ENCODE assay signal across 14 cellular contexts in genomic region chr4:151485541-151486131, GRCh38.
A peak's percentile ranks its signal among the peaks of the same experiment; 100 is the strongest.
DNase-seq lines count a peak whose midpoint lies in the region.
"Had no signal": no experiment of that assay in that cellular context is flagged by ENCODE, and none has a peak within 500 bp of the region (broad histone marks: within the 10 kb centered on the region; RNA-seq: fewer than 3 reads in every experiment).

No MANE protein-coding gene starts in this region.

- H2AK5ac ChIP-seq in trophoblast cell (ENCODE audit: low read length), result no peak overlapping the region

- H3K79me1 ChIP-seq in trophoblast cell (ENCODE audit: low read length), result no peaks in the 10 kb centered on the region

- H4K12ac ChIP-seq in trophoblast cell (ENCODE audit: low read depth, low read length), result no peak overlapping the region

- in situ Hi-C loops in GM23248 (cut with MboI) (no loop called here), G401 (cut with HindIII; ENCODE audit: low sequenced_read_pairs) (no loop called here)

- H3K4me1 ChIP-seq in GM23248 (ENCODE audit: insufficient read depth), result peaks cover 27% of the 10 kb centered on the region
- H3K4me1 ChIP-seq in esophagus (ENCODE audit: control insufficient read depth in 2 of 2, insufficient read depth in 2 of 2, low read length in 1 of 2), result peaks cover 0 to 7% of the 10 kb centered on the region in 2 donors
- H3K4me1 ChIP-seq in trophoblast cell (ENCODE audit: control insufficient read depth in 1 of 2, insufficient read depth in 2 of 2, low read length in 2 of 2), result peaks cover 3 to 6% of the 10 kb centered on the region in 2 experiments

- H3K27me3 ChIP-seq in GM23248 (replicated peaks; ENCODE audit: insufficient read depth), result no peaks in the 10 kb centered on the region
- no peaks in the 10 kb centered on the region for H3K27me3 ChIP-seq in esophagus (ENCODE audit: control insufficient read depth in 1 of 2, insufficient read depth in 2 of 2, low read length in 2 of 2)
- no peaks in the 10 kb centered on the region for H3K27me3 ChIP-seq in trophoblast cell (ENCODE audit: insufficient read depth, low read length)
- H3K27me3 ChIP-seq: SJCRH30 had no signal

- H3K23ac ChIP-seq in trophoblast cell (ENCODE audit: low read length), result no peak overlapping the region

- H3K9ac ChIP-seq in GM23248, result no peak overlapping the region
- no peak overlapping the region for H3K9ac ChIP-seq in trophoblast cell (ENCODE audit: low read length)

- peaks cover 4% of the 10 kb centered on the region; the same call in 1 of the 2 replicates for H3F3A ChIP-seq in GM23248 (ENCODE audit: insufficient read depth)

- no peak overlapping the region for H3K4me3 ChIP-seq in GM23248
- no peak overlapping the region for H3K4me3 ChIP-seq in esophagus (ENCODE audit: low read depth in 1 of 2, low read length in 2 of 2)
- H3K4me3 ChIP-seq in trophoblast cell (ENCODE audit: low read depth, low read length), result no peak overlapping the region
- H3K4me3 ChIP-seq: lung, SJCRH30 had no signal

- H3K36me3 ChIP-seq in GM23248 (ENCODE audit: low read depth) (no peaks in the 10 kb centered on the region), esophagus (ENCODE audit: control insufficient read depth in 2 of 2, insufficient read depth in 2 of 2, low read length in 1 of 2) (no peaks in the 10 kb centered on the region), trophoblast cell (ENCODE audit: control insufficient read depth in 1 of 2, insufficient read depth in 2 of 2, low read length in 2 of 2) (no peaks in the 10 kb centered on the region)
- H3K36me3 ChIP-seq: SJCRH30 had no signal

- peak overlapping the region; percentile 51 for H3K4me2 ChIP-seq in GM23248 (ENCODE audit: unreplicated experiment)
- H3K4me2 ChIP-seq in trophoblast cell (ENCODE audit: low read length), result no peak overlapping the region

- H4K91ac ChIP-seq in trophoblast cell (ENCODE audit: low read depth, low read length), result no peak overlapping the region

- no peak overlapping the region for H3K4ac ChIP-seq in trophoblast cell (ENCODE audit: low read depth, low read length)

- DNase-seq in GM23248 (peak; percentile 6), NCI-H226 (peak; percentile 90), trophoblast cell (no peak), mucosa of gallbladder (ENCODE audit: low spot score) (no peak), NCI-H1930 (lab: John Stamatoyannopoulos, UW) (no peak), G401 (ENCODE audit: low spot score) (no peak)
- no peak for DNase-seq in effector CD4-positive, alpha-beta T cell
- DNase-seq: activated CD4-positive, alpha-beta memory T cell treated with anti-CD3 and anti-CD28 coated beads, Interleukin-2, amount 10 ng/mL, durations not matched to agents 7 days and 5 days; activated effector memory CD4-positive, alpha-beta T cell treated with Interleukin-2 at 50 U/mL for 16 hours; anterior cingulate cortex; Calu3; SJCRH30 had no signal

- no peak overlapping the region for H2BK120ac ChIP-seq in trophoblast cell (ENCODE audit: insufficient read depth, low read length, poor library complexity)

- H3K18ac ChIP-seq in trophoblast cell (ENCODE audit: low read length), result no peak overlapping the region

- no peak overlapping the region for H3K14ac ChIP-seq in trophoblast cell (ENCODE audit: low read length)

- peak overlapping the region; percentile 46 for H2BK12ac ChIP-seq in trophoblast cell (ENCODE audit: low read length)

- peak overlapping the region; percentile 53; the same call in 1 of the 2 replicates for H3K27ac ChIP-seq in GM23248
- peak overlapping the region; percentile 15 to 78 for H3K27ac ChIP-seq in esophagus (ENCODE audit: low read depth in 2 of 2, low read length in 1 of 2)
- H3K27ac ChIP-seq in trophoblast cell (ENCODE audit: low read depth, low read length), result no peak overlapping the region

- no peak overlapping the region for H4K8ac ChIP-seq in trophoblast cell (ENCODE audit: low read depth, low read length)

- H2AFZ ChIP-seq in GM23248, result peak overlapping the region; percentile 22
- H2AFZ ChIP-seq in trophoblast cell (ENCODE audit: insufficient read depth, low read length, poor library complexity), result no peak overlapping the region

- 78 to 85% methylated on average over 9 of the region's 9 CpGs for WGBS in GM23248 (ENCODE audit: low coverage in 1 of 2, low lambda C conversion rate in 2 of 2, missing lambda C conversion rate in 2 of 2), 2 experiments
- 74% methylated on average over 9 of the region's 9 CpGs for WGBS in esophagus, 2 donors
- no CpG with 5 or more reads among the region's 9 CpGs for WGBS in trophoblast cell (ENCODE audit: extremely low coverage, insufficient coverage, insufficient read length)

- H2BK5ac ChIP-seq in trophoblast cell (ENCODE audit: low read depth, low read length, poor library complexity), result no peak overlapping the region

- no peaks in the 10 kb centered on the region for H3K9me2 ChIP-seq in GM23248 (ENCODE audit: insufficient read depth)

- H3K79me2 ChIP-seq in GM23248 (ENCODE audit: insufficient read depth), result no peaks in the 10 kb centered on the region
- no peaks in the 10 kb centered on the region for H3K79me2 ChIP-seq in trophoblast cell (ENCODE audit: control insufficient read depth, insufficient read depth, low read length, poor library complexity)

- no peaks in the 10 kb centered on the region for H4K20me1 ChIP-seq in GM23248 (ENCODE audit: insufficient read depth)

- H3K9me3 ChIP-seq in GM23248 (ENCODE audit: low read depth) (no peaks in the 10 kb centered on the region), esophagus (ENCODE audit: control insufficient read depth in 2 of 2, insufficient read depth in 1 of 2, low read depth in 1 of 2, low read length in 1 of 2) (no peaks in the 10 kb centered on the region), trophoblast cell (ENCODE audit: insufficient read depth, low read depth, low read length) (no peaks in the 10 kb centered on the region)
- H3K9me3 ChIP-seq: SJCRH30 had no signal

Comparison
In these comparisons a context has a peak if more than half of its experiments do, and no peak if none do; other contexts are left out.
1. DNase-seq: peak in GM23248 (single experiment) and NCI-H226 (single experiment); none in trophoblast cell (0 of 2), mucosa of gallbladder (single experiment), NCI-H1930 (0 of 2), effector CD4-positive, alpha-beta T cell (single experiment) and G401 (single experiment).